14 cellular contexts compared by ENCODE assay signal in the genomic region with DNA sequence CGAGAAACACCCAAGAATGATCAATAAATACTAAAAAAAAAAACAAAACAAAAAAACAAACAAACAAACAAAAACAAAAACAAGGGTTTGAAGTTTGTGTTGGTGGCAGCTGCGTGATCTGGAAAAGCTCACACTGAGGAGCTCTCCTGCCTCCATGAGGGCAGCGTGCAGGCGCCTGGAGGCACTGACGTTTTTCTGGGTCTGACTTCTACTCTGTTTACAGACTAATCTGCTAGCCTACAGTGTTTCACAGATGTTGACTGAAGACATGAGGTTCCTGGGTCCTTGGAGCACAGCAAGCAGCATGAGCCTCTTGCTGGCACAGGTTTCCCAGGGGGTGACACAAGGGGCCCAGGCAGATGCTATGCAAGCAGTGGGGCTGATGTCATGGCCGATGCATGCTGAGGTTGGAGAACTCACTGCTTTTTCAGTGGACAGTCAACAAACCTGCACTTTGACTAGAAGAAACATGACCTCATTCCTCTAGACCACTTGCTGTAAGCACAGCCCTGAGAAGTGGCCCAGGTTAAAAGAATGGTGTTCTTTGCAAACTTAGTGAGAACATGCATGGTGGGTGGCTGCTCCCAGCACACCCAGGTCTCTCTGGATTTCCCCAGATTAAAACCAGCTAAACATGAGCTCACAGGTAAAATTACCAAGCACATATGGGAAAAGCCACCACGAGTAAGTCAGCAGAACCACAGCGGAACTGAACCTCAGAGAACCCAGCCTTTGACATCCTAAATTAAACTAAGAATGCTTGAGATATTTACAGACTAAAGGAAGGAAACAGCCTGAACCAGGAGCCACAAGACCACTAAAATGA. TPM values are rescaled to one million over a fixed set of nuclear protein-coding genes. Genes with fewer than 3 reads are reported as not detected.
DNase-seq lines count a peak whose midpoint lies in the region; ATAC-seq and TF ChIP-seq lines count a peak whose summit lies in the region.
"Had no signal": no experiment of that assay in that cellular context is flagged by ENCODE, and none has a peak within 500 bp of the region (broad histone marks: within the 10 kb centered on the region; RNA-seq: fewer than 3 reads in every experiment).

No MANE protein-coding gene starts in this region.

- H4K8ac ChIP-seq in mesenchymal stem cell (ENCODE audit: low read length): no peak overlapping the region

- no peaks in the 10 kb centered on the region for H3K79me1 ChIP-seq in mesenchymal stem cell (replicated peaks; ENCODE audit: low read length, poor library complexity, severe bottlenecking)

- no peak for TF ChIP-seq CTCF in GM13976 (IDR thresholded peaks at IDR 0.05; ENCODE audit: borderline replicate concordance, control extremely low read depth, extremely low read depth, insufficient read depth, missing control alignments)
- no peak for TF ChIP-seq CTCF in activated CD8-positive, alpha-beta T cell treated with anti-CD3 and anti-CD28 coated beads for 36 hours (IDR thresholded peaks at IDR 0.05)

- no peak overlapping the region for H2BK12ac ChIP-seq in mesenchymal stem cell (ENCODE audit: low read length in 2 of 2)

- H3K18ac ChIP-seq in mesenchymal stem cell (ENCODE audit: low read depth in 1 of 2, low read length in 2 of 2): no peak overlapping the region

- H3K4ac ChIP-seq in mesenchymal stem cell (ENCODE audit: low read depth in 1 of 2, low read length in 2 of 2): no peak overlapping the region

- CTCF ChIA-PET in activated CD8-positive, alpha-beta T cell treated with anti-CD3 and anti-CD28 coated beads for 36 hours (lab: Charles Lee): no interaction called here

- no peak overlapping the region for H2BK120ac ChIP-seq in mesenchymal stem cell (ENCODE audit: low read depth, low read length)

- no peaks in the 10 kb centered on the region for H3K9me3 Mint-ChIP-seq in activated CD8-positive, alpha-beta T cell treated with anti-CD3 and anti-CD28 coated beads for 36 hours

- peaks cover 5% of the 10 kb centered on the region for H3K4me1 Mint-ChIP-seq in activated CD8-positive, alpha-beta T cell treated with anti-CD3 and anti-CD28 coated beads for 36 hours (ENCODE audit: low read depth)

- H3K27me3 Mint-ChIP-seq in activated CD8-positive, alpha-beta T cell treated with anti-CD3 and anti-CD28 coated beads for 36 hours: no peaks in the 10 kb centered on the region
- H3K27me3 Mint-ChIP-seq: activated naive CD8-positive, alpha-beta T cell had no signal

- in situ Hi-C loops in GM13976 (cut with MboI; ENCODE audit: low sequenced_read_pairs, unreplicated experiment): no loop called here

- no peaks in the 10 kb centered on the region for H3K9me3 ChIP-seq in mesenchymal stem cell (ENCODE audit: control insufficient read depth, low read length)
- H3K9me3 ChIP-seq: prostate gland had no signal

- WGBS in mesenchymal stem cell: 69% methylated on average over 7 of the region's 8 CpGs

- H4K91ac ChIP-seq in mesenchymal stem cell (ENCODE audit: low read length): no peak overlapping the region

- DNase-seq in EH (ENCODE audit: low read depth) (peak; percentile 16), GM13976 (ENCODE audit: low spot score) (peak; percentile 69), mesenchymal stem cell (peak; percentile 26), anterior cingulate cortex (lab: John Stamatoyannopoulos, UW) (no peak), NCI-H446 (lab: John Stamatoyannopoulos, UW) (no peak)
- no peak for DNase-seq in activated CD8-positive, alpha-beta T cell treated with anti-CD3 and anti-CD28 coated beads for 36 hours
- DNase-seq: effector CD4-positive, alpha-beta T cell; HCEC 1CT had no signal

- H3K4me3 Mint-ChIP-seq in activated CD8-positive, alpha-beta T cell treated with anti-CD3 and anti-CD28 coated beads for 36 hours: no peak overlapping the region
- H3K4me3 Mint-ChIP-seq: activated naive CD8-positive, alpha-beta T cell had no signal

- H2BK5ac ChIP-seq in mesenchymal stem cell (ENCODE audit: low read depth, low read length, poor library complexity, severe bottlenecking): no peak overlapping the region

- intact Hi-C loops in activated CD8-positive, alpha-beta T cell treated with anti-CD3 and anti-CD28 coated beads for 36 hours (cut with micrococcal nuclease): no loop called here

- no peak overlapping the region for H3K9ac ChIP-seq in mesenchymal stem cell (ENCODE audit: low read length)

- no peaks in the 10 kb centered on the region for H3K36me3 Mint-ChIP-seq in activated CD8-positive, alpha-beta T cell treated with anti-CD3 and anti-CD28 coated beads for 36 hours (ENCODE audit: low read depth)

- no peak overlapping the region for H3K4me2 ChIP-seq in mesenchymal stem cell (ENCODE audit: low read length, poor library complexity, severe bottlenecking)

- no peak overlapping the region for H3K4me3 ChIP-seq in mesenchymal stem cell (ENCODE audit: insufficient read depth in 1 of 2, low read depth in 1 of 2, low read length in 2 of 2)
- H3K4me3 ChIP-seq: cardiac muscle cell, prostate gland had no signal

- H3K23ac ChIP-seq in mesenchymal stem cell (ENCODE audit: low read length in 2 of 2): no peak overlapping the region

- no peak overlapping the region for H2AK5ac ChIP-seq in mesenchymal stem cell (ENCODE audit: low read length, severe bottlenecking)

- ATAC-seq in activated CD8-positive, alpha-beta T cell treated with anti-CD3 and anti-CD28 coated beads for 36 hours: peak; percentile 42
- no peak for ATAC-seq in GM21367 (IDR thresholded peaks at IDR 0.05; ENCODE audit: unreplicated experiment)

- no peak overlapping the region for H2AFZ ChIP-seq in mesenchymal stem cell (ENCODE audit: low read depth, low read length)

- POLR2A ChIA-PET in activated CD8-positive, alpha-beta T cell treated with anti-CD3 and anti-CD28 coated beads for 36 hours (lab: Charles Lee): no interaction called here

- no peak overlapping the region for H3K14ac ChIP-seq in mesenchymal stem cell (ENCODE audit: low read length in 2 of 2)

- no peak overlapping the region for H2BK15ac ChIP-seq in mesenchymal stem cell (ENCODE audit: low read depth, poor library complexity, severe bottlenecking)

- H3K36me3 ChIP-seq in mesenchymal stem cell (ENCODE audit: control insufficient read depth in 1 of 2, insufficient read depth in 2 of 2, low read depth in 1 of 2, low read length in 2 of 2): no peaks in the 10 kb centered on the region
- H3K36me3 ChIP-seq: cardiac muscle cell, prostate gland had no signal

- H3K27ac ChIP-seq in mesenchymal stem cell (ENCODE audit: low read length, poor library complexity, severe bottlenecking): no peak overlapping the region
- H3K27ac ChIP-seq: cardiac muscle cell, prostate gland, VCaP had no signal

- H3K4me1 ChIP-seq in mesenchymal stem cell (ENCODE audit: control insufficient read depth, insufficient read depth, low read depth, low read length): no peaks in the 10 kb centered on the region
- H3K4me1 ChIP-seq: prostate gland had no signal

- H3K27me3 ChIP-seq in mesenchymal stem cell (ENCODE audit: control insufficient read depth in 1 of 2, insufficient read depth in 1 of 2, low read length in 2 of 2): peaks cover 9 to 14% of the 10 kb centered on the region in 2 experiments
- H3K27me3 ChIP-seq: cardiac muscle cell had no signal

- H3K27ac Mint-ChIP-seq in activated CD8-positive, alpha-beta T cell treated with anti-CD3 and anti-CD28 coated beads for 36 hours: no peak overlapping the region
- H3K27ac Mint-ChIP-seq: activated naive CD8-positive, alpha-beta T cell had no signal

RNA-seq across cellular contexts. Expression of a gene that starts 15.4 kb away (rescaled TPM):
- total RNA-seq in activated CD8-positive, alpha-beta T cell treated with anti-CD3 and anti-CD28 coated beads for 36 hours: under 1 TPM; 0.20 to 0.36 TPM
- 0.01 TPM for polyA plus RNA-seq in mesenchymal stem cell (2013, experiment 1 of 2)
- 0.01 TPM for polyA plus RNA-seq in mesenchymal stem cell (2013, experiment 2 of 2)
- total RNA-seq: RPMI7951 had no signal
- polyA plus RNA-seq: cardiac muscle cell had no signal

RNA-seq across cellular contexts. Expression of a gene that starts 24.9 kb away (rescaled TPM):
- total RNA-seq in activated CD8-positive, alpha-beta T cell treated with anti-CD3 and anti-CD28 coated beads for 36 hours: 1 to 10 TPM; 6.2 to 8.2 TPM
- polyA plus RNA-seq in mesenchymal stem cell (2013, experiment 1 of 2): 16.1 TPM
- 16.2 TPM for polyA plus RNA-seq in mesenchymal stem cell (2013, experiment 2 of 2)

Comparison
In these comparisons a context has a peak if more than half of its experiments do, and no peak if none do; other contexts are left out.
1. DNase-seq: peak in EH (single experiment), GM13976 (single experiment) and mesenchymal stem cell (single experiment); none in activated CD8-positive, alpha-beta T cell treated with anti-CD3 and anti-CD28 coated beads for 36 hours (single experiment), anterior cingulate cortex (0 of 58) and NCI-H446 (0 of 2).